In the genomic region with DNA sequence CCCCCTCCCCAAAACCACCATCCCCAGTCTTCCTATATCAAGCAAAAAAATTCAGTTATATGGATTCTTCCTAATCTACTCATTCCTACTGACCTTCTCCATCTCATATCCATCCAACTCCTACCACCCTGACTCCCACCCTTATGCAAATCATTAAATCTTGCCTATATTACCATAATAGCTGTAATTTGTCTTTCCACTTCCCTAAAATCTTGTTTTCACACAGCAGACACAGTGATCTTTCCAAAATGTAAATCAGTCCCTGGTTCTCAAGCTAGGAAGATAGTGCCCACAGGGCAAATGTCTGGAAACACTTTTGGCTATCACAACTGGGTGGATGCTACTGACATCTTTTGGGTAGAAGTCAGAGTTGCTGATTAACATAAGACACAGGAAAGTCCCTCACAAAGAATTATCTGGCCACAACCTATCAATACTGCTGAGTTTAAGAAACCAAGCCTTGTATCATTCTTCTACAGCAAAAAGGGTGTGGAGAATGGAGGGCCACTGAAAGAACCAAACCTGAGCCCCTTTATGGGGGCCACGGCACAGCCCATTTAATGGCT, we compare ENCODE assay signal across 8 cellular contexts. TPM values are rescaled to one million over a fixed set of nuclear protein-coding genes. Genes with fewer than 3 reads are reported as not detected.
DNase-seq lines count a peak whose midpoint lies in the region; ATAC-seq, FAIRE-seq and TF ChIP-seq lines count a peak whose summit lies in the region.

No MANE protein-coding gene starts in this region.

- peaks cover 21% of the 10 kb centered on the region for H3K36me3 ChIP-seq in BLaER1
- H3K36me3 ChIP-seq in astrocyte (ENCODE audit: insufficient read depth, low read length), result peaks cover 18% of the 10 kb centered on the region
- peaks cover 1% of the 10 kb centered on the region for H3K36me3 ChIP-seq in mesendoderm (ENCODE audit: control insufficient read depth, insufficient read depth, low read length)

- H3K4me3 ChIP-seq in BLaER1, result peak overlapping the region; percentile 88
- H3K4me3 ChIP-seq in astrocyte (ENCODE audit: insufficient read depth, low read depth, low read length), result peak overlapping the region; percentile 86
- H3K4me3 ChIP-seq in mesendoderm (ENCODE audit: low read length), result no peak overlapping the region

- H3K79me2 ChIP-seq in astrocyte (ENCODE audit: insufficient read depth, low read length) (peaks cover 58% of the 10 kb centered on the region), mesendoderm (ENCODE audit: control insufficient read depth, insufficient read depth, low read length) (peaks cover 21% of the 10 kb centered on the region)

- no peaks in the 10 kb centered on the region for H3K9me3 Mint-ChIP-seq in astrocyte (ENCODE audit: unreplicated experiment)

- no peak overlapping the region for H3K23ac ChIP-seq in mesendoderm (ENCODE audit: low read length)

- no peak overlapping the region for H2AFZ ChIP-seq in astrocyte (ENCODE audit: low read depth, low read length)

- H2BK120ac ChIP-seq in mesendoderm (ENCODE audit: low read depth, low read length), result no peak overlapping the region

- H3K4me2 ChIP-seq in BLaER1 (peak overlapping the region; percentile 91), astrocyte (ENCODE audit: low read length) (peak overlapping the region; percentile 86), mesendoderm (ENCODE audit: low read length) (peak overlapping the region; percentile 49)

- H3K27ac Mint-ChIP-seq in astrocyte (ENCODE audit: unreplicated experiment), result peak overlapping the region; percentile 73

- DNase-seq in astrocyte (ENCODE audit: low read depth) (no peak), mesendoderm (no peak), DMS53 (lab: John Stamatoyannopoulos, UW) (no peak), ACHN (no peak), NCI-H510A treated with DMSO at 0.1 percent for 48 hours (lab: John Stamatoyannopoulos, UW) (no peak)
- DNase-seq in activated CD4-positive, alpha-beta T cell treated with anti-CD3 and anti-CD28 coated beads for 4 hours, result no peak

- H3K27me3 ChIP-seq in BLaER1 (no peaks in the 10 kb centered on the region), astrocyte (ENCODE audit: insufficient read depth, low read length) (no peaks in the 10 kb centered on the region), mesendoderm (ENCODE audit: insufficient read depth, low read length, poor library complexity) (no peaks in the 10 kb centered on the region)

- H2BK15ac ChIP-seq in mesendoderm (replicated peaks; ENCODE audit: low read depth), result no peak overlapping the region

- H3K9ac ChIP-seq in BLaER1 (peak overlapping the region; percentile 92), astrocyte (ENCODE audit: low read length) (peak overlapping the region; percentile 97), mesendoderm (ENCODE audit: low read length) (peak overlapping the region; percentile 89)

- no peak overlapping the region for H4K8ac ChIP-seq in mesendoderm (ENCODE audit: low read depth, low read length)

- H4K5ac ChIP-seq in mesendoderm (ENCODE audit: low read length), result no peak overlapping the region

- H4K20me1 ChIP-seq in BLaER1, result peaks cover 5% of the 10 kb centered on the region; the same call in 1 of the 2 replicates
- peaks cover 54% of the 10 kb centered on the region for H4K20me1 ChIP-seq in astrocyte (ENCODE audit: insufficient read depth, low read length)

- no peaks in the 10 kb centered on the region for H3K27me3 Mint-ChIP-seq in astrocyte (ENCODE audit: low read depth, unreplicated experiment)

- peaks cover 28% of the 10 kb centered on the region for H3K4me1 Mint-ChIP-seq in astrocyte (ENCODE audit: low read depth, unreplicated experiment)

- H3K27ac ChIP-seq in BLaER1, result no peak overlapping the region
- H3K27ac ChIP-seq in astrocyte (ENCODE audit: low read depth, low read length), result peak overlapping the region; percentile 91
- H3K27ac ChIP-seq in mesendoderm (ENCODE audit: low read depth, low read length), result no peak overlapping the region

- H3K18ac ChIP-seq in mesendoderm (ENCODE audit: low read length), result no peak overlapping the region

- no peak overlapping the region for H2BK5ac ChIP-seq in mesendoderm (ENCODE audit: low read length)

- no peaks in the 10 kb centered on the region for H3K9me3 ChIP-seq in BLaER1
- H3K9me3 ChIP-seq in astrocyte (ENCODE audit: insufficient read depth, low read depth, low read length), result no peaks in the 10 kb centered on the region

- TF ChIP-seq CTCF in astrocyte (IDR thresholded peaks at IDR 0.05; ENCODE audit: insufficient read depth, low read depth, low read length), result no peak

- peaks cover 17% of the 10 kb centered on the region for H3K79me1 ChIP-seq in mesendoderm (ENCODE audit: low read length)

- WGBS in mesendoderm (ENCODE audit: extremely low coverage, insufficient coverage, low lambda C conversion rate), result no CpG with 5 or more reads among the region's 1 CpG

- peak overlapping the region; percentile 90 for H3K4me3 Mint-ChIP-seq in astrocyte (ENCODE audit: unreplicated experiment)

- H2AK5ac ChIP-seq in mesendoderm (ENCODE audit: low read length), result no peak overlapping the region

- ATAC-seq in HG02938 (IDR thresholded peaks at IDR 0.05; ENCODE audit: unreplicated experiment), result peak; percentile 33

- no peak for FAIRE-seq in astrocyte (lab: Jason Lieb, UNC)

- no peak overlapping the region for H3K4ac ChIP-seq in mesendoderm (ENCODE audit: low read depth, low read length)

- H3K4me1 ChIP-seq in BLaER1 (peaks cover 26% of the 10 kb centered on the region), astrocyte (ENCODE audit: insufficient read depth, low read length) (peaks cover 29% of the 10 kb centered on the region), mesendoderm (ENCODE audit: control insufficient read depth, low read depth, low read length) (peaks cover 2% of the 10 kb centered on the region)

- H3K36me3 Mint-ChIP-seq in astrocyte (ENCODE audit: low read depth, unreplicated experiment), result peaks cover 23% of the 10 kb centered on the region

- in situ Hi-C loops in ACHN (cut with HindIII; ENCODE audit: low pct_ligation_motif_present, low pct_unique_long_range_greater_than_20kb, low sequenced_read_pairs), result no loop called here

- peak overlapping the region; percentile 44 for H3K56ac ChIP-seq in mesendoderm (ENCODE audit: low read length)

RNA-seq across cellular contexts. Expression of gene SRA1, which starts 1.4 kb away (rescaled TPM):
- total RNA-seq in astrocyte, result 71.3 and 72.4 TPM in 2 replicates
- 33.0 TPM for polyA plus RNA-seq in mesendoderm (2013, experiment 1 of 2)
- polyA plus RNA-seq in mesendoderm (2013, experiment 2 of 2), result 33.3 TPM

RNA-seq across cellular contexts. Expression of gene EIF4EBP3, which starts 8.4 kb away (rescaled TPM):
- total RNA-seq in astrocyte, result 2.4 and 3.6 TPM in 2 replicates
- polyA plus RNA-seq in mesendoderm (2013, experiment 1 of 2), result 13.5 TPM
- 13.7 TPM for polyA plus RNA-seq in mesendoderm (2013, experiment 2 of 2)

RNA-seq across cellular contexts. Expression of gene APBB3, which starts 8.6 kb away (rescaled TPM):
- total RNA-seq in astrocyte, result 20.4 and 21.1 TPM in 2 replicates
- polyA plus RNA-seq in mesendoderm (2013, experiment 1 of 2), result 5.6 TPM
- 4.8 TPM for polyA plus RNA-seq in mesendoderm (2013, experiment 2 of 2)

RNA-seq across cellular contexts. Expression of gene SLC35A4, which starts 8.8 kb away (rescaled TPM):
- 59.9 and 61.8 TPM in 2 replicates for total RNA-seq in astrocyte
- polyA plus RNA-seq in mesendoderm (2013, experiment 1 of 2), result 96.0 TPM
- 90.8 TPM for polyA plus RNA-seq in mesendoderm (2013, experiment 2 of 2)
